1 cellular context compared by ENCODE assay signal in the genomic region with DNA sequence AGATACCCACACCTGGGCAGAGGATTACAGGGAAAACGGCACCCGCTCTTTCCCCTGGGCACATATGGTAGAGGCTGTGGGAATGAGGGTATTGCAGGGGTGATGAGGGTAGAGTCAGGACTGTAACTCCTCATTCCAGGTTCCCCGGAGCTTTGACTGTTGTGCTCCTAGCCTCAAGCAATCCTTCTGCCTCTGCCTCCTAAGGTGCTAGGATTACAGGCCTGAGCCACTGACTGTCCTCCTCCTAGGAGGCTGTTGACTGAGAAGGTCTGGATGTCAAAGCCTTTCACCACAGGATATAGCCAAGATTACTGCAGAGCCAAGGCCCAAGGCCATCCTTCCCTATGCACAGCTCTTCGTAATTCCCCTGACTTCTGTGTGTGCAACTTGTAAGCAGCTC.
TF ChIP-seq lines count a peak whose summit lies in the region.

No MANE protein-coding gene starts in this region.

TF ChIP-seq in H1, 55 proteins besides CTCF, POLR2A, EP300 and RAD21:
- TF ChIP-seq FOSL1 (IDR thresholded peaks at IDR 0.05; ENCODE audit: insufficient read depth, low read depth, low read length): no peak
- TF ChIP-seq ZNF274 (IDR thresholded peaks at IDR 0.05; ENCODE audit: borderline replicate concordance, extremely low read depth, low read length): no peak
- TF ChIP-seq CBX5 (IDR thresholded peaks at IDR 0.05; ENCODE audit: low read depth, low read length): no peak
- no peak for TF ChIP-seq ASH2L (IDR thresholded peaks at IDR 0.05; ENCODE audit: low read length)
- TF ChIP-seq SP2 (IDR thresholded peaks at IDR 0.05; ENCODE audit: low read length): no peak
- no peak for TF ChIP-seq CEBPB (IDR thresholded peaks at IDR 0.05; ENCODE audit: low read depth, low read length)
- TF ChIP-seq SP4 (IDR thresholded peaks at IDR 0.05; ENCODE audit: low read length): no peak
- TF ChIP-seq, protein P1, sequence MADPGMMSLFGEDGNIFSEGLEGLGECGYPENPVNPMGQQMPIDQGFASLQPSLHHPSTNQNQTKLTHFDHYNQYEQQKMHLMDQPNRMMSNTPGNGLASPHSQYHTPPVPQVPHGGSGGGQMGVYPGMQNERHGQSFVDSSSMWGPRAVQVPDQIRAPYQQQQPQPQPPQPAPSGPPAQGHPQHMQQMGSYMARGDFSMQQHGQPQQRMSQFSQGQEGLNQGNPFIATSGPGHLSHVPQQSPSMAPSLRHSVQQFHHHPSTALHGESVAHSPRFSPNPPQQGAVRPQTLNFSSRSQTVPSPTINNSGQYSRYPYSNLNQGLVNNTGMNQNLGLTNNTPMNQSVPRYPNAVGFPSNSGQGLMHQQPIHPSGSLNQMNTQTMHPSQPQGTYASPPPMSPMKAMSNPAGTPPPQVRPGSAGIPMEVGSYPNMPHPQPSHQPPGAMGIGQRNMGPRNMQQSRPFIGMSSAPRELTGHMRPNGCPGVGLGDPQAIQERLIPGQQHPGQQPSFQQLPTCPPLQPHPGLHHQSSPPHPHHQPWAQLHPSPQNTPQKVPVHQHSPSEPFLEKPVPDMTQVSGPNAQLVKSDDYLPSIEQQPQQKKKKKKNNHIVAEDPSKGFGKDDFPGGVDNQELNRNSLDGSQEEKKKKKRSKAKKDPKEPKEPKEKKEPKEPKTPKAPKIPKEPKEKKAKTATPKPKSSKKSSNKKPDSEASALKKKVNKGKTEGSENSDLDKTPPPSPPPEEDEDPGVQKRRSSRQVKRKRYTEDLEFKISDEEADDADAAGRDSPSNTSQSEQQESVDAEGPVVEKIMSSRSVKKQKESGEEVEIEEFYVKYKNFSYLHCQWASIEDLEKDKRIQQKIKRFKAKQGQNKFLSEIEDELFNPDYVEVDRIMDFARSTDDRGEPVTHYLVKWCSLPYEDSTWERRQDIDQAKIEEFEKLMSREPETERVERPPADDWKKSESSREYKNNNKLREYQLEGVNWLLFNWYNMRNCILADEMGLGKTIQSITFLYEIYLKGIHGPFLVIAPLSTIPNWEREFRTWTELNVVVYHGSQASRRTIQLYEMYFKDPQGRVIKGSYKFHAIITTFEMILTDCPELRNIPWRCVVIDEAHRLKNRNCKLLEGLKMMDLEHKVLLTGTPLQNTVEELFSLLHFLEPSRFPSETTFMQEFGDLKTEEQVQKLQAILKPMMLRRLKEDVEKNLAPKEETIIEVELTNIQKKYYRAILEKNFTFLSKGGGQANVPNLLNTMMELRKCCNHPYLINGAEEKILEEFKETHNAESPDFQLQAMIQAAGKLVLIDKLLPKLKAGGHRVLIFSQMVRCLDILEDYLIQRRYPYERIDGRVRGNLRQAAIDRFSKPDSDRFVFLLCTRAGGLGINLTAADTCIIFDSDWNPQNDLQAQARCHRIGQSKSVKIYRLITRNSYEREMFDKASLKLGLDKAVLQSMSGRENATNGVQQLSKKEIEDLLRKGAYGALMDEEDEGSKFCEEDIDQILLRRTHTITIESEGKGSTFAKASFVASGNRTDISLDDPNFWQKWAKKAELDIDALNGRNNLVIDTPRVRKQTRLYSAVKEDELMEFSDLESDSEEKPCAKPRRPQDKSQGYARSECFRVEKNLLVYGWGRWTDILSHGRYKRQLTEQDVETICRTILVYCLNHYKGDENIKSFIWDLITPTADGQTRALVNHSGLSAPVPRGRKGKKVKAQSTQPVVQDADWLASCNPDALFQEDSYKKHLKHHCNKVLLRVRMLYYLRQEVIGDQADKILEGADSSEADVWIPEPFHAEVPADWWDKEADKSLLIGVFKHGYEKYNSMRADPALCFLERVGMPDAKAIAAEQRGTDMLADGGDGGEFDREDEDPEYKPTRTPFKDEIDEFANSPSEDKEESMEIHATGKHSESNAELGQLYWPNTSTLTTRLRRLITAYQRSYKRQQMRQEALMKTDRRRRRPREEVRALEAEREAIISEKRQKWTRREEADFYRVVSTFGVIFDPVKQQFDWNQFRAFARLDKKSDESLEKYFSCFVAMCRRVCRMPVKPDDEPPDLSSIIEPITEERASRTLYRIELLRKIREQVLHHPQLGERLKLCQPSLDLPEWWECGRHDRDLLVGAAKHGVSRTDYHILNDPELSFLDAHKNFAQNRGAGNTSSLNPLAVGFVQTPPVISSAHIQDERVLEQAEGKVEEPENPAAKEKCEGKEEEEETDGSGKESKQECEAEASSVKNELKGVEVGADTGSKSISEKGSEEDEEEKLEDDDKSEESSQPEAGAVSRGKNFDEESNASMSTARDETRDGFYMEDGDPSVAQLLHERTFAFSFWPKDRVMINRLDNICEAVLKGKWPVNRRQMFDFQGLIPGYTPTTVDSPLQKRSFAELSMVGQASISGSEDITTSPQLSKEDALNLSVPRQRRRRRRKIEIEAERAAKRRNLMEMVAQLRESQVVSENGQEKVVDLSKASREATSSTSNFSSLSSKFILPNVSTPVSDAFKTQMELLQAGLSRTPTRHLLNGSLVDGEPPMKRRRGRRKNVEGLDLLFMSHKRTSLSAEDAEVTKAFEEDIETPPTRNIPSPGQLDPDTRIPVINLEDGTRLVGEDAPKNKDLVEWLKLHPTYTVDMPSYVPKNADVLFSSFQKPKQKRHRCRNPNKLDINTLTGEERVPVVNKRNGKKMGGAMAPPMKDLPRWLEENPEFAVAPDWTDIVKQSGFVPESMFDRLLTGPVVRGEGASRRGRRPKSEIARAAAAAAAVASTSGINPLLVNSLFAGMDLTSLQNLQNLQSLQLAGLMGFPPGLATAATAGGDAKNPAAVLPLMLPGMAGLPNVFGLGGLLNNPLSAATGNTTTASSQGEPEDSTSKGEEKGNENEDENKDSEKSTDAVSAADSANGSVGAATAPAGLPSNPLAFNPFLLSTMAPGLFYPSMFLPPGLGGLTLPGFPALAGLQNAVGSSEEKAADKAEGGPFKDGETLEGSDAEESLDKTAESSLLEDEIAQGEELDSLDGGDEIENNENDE (IDR thresholded peaks at IDR 0.05; ENCODE audit: insufficient replicate concordance, low read length): no peak
- no peak for TF ChIP-seq SIX5 (IDR thresholded peaks at IDR 0.05; ENCODE audit: low read depth, low read length)
- TF ChIP-seq RNF2 (IDR thresholded peaks at IDR 0.05; ENCODE audit: borderline replicate concordance, low read depth, low read length, missing control alignments, poor library complexity, severe bottlenecking): no peak
- no peak for TF ChIP-seq SAP30 (IDR thresholded peaks at IDR 0.05; ENCODE audit: insufficient read depth, insufficient replicate concordance, low read length)
- TF ChIP-seq, protein P2, sequence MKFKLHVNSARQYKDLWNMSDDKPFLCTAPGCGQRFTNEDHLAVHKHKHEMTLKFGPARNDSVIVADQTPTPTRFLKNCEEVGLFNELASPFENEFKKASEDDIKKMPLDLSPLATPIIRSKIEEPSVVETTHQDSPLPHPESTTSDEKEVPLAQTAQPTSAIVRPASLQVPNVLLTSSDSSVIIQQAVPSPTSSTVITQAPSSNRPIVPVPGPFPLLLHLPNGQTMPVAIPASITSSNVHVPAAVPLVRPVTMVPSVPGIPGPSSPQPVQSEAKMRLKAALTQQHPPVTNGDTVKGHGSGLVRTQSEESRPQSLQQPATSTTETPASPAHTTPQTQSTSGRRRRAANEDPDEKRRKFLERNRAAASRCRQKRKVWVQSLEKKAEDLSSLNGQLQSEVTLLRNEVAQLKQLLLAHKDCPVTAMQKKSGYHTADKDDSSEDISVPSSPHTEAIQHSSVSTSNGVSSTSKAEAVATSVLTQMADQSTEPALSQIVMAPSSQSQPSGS (IDR thresholded peaks at IDR 0.05; ENCODE audit: low read length): no peak
- no peak for TF ChIP-seq CHD1 (IDR thresholded peaks at IDR 0.05; ENCODE audit: low read depth, low read length)
- TF ChIP-seq EZH2 (IDR thresholded peaks at IDR 0.05; ENCODE audit: low read depth, low read length, severe bottlenecking): no peak
